ENCODE assay signal across 11 cellular contexts in genomic region chr16:14672403-14672971, GRCh38. TPM values are rescaled to one million over a fixed set of nuclear protein-coding genes. Genes with fewer than 3 reads are reported as not detected.
DNase-seq lines count a peak whose midpoint lies in the region; ATAC-seq and TF ChIP-seq lines count a peak whose summit lies in the region.
"Had no signal": no experiment of that assay in that cellular context is flagged by ENCODE, and none has a peak within 500 bp of the region (broad histone marks: within the 10 kb centered on the region; RNA-seq: fewer than 3 reads in every experiment).

No MANE protein-coding gene starts in this region.

- peaks cover 0 to 7% (median 0%) of the 10 kb centered on the region in 11 experiments; a peak in 2 of 22 replicates for H3K9me3 ChIP-seq in BLaER1 treated with 17β-estradiol and CSF1 and Interleukin-3, amounts not matched to agents 10 nM and 100 nM (replicated peaks in 1 of 11)
- H3K9me3 ChIP-seq in colonic mucosa, result no peaks in the 10 kb centered on the region
- no peaks in the 10 kb centered on the region for H3K9me3 ChIP-seq in uterus
- no peaks in the 10 kb centered on the region for H3K9me3 ChIP-seq in MG63

- H3K4me3 ChIP-seq in BLaER1 treated with 17β-estradiol and CSF1 and Interleukin-3, amounts not matched to agents 10 nM and 100 nM, result no peak overlapping the region
- H3K4me3 ChIP-seq in colonic mucosa (no peak overlapping the region), uterus (no peak overlapping the region), MG63 (no peak overlapping the region)

- no peak for TF ChIP-seq POLR2A in uterus (IDR thresholded peaks at IDR 0.05)

- ATAC-seq in GM19328 (IDR thresholded peaks at IDR 0.05; ENCODE audit: unreplicated experiment) (peak; percentile 57), HG03442 (IDR thresholded peaks at IDR 0.05; ENCODE audit: unreplicated experiment) (peak; percentile 68)
- ATAC-seq: activated T-helper 17 cell treated with anti-CD3 and anti-CD28 coated beads, Interleukin-2, amount 50 U/mL, for 72 hours had no signal

- intact Hi-C loops in colonic mucosa (cut with DNase I) (no loop called here), uterus (cut with DNase I; ENCODE audit: low total_unique reads) (no loop called here)

- DNase-seq in colonic mucosa (peak; percentile 77), uterus (no peak), Kasumi-1 (lab: John Stamatoyannopoulos, UW) (no peak), MG63 (no peak), LoVo (ENCODE audit: low spot score) (no peak)
- DNase-seq: CD8-positive, alpha-beta memory T cell; foreskin melanocyte had no signal

- H3K27me3 ChIP-seq in BLaER1 treated with 17β-estradiol and CSF1 and Interleukin-3, amounts not matched to agents 10 nM and 100 nM, result no peaks in the 10 kb centered on the region
- no peaks in the 10 kb centered on the region for H3K27me3 ChIP-seq in colonic mucosa
- no peaks in the 10 kb centered on the region for H3K27me3 ChIP-seq in uterus
- no peaks in the 10 kb centered on the region for H3K27me3 ChIP-seq in MG63

- TF ChIP-seq CTCF in colonic mucosa (IDR thresholded peaks at IDR 0.05), result no peak
- TF ChIP-seq CTCF in uterus (IDR thresholded peaks at IDR 0.05), result no peak

- H4K20me1 ChIP-seq in BLaER1 treated with 17β-estradiol and CSF1 and Interleukin-3, amounts not matched to agents 10 nM and 100 nM, result peaks cover 0 to 6% (median 0%) of the 10 kb centered on the region in 11 experiments; a peak in 3 of 22 replicates

- H3K27ac ChIP-seq in BLaER1 treated with 17β-estradiol and CSF1 and Interleukin-3, amounts not matched to agents 10 nM and 100 nM, result no peak overlapping the region
- H3K27ac ChIP-seq in colonic mucosa (peak overlapping the region; percentile 81), uterus (no peak overlapping the region)

- H3K9ac ChIP-seq in BLaER1 treated with 17β-estradiol and CSF1 and Interleukin-3, amounts not matched to agents 10 nM and 100 nM, result no peak overlapping the region
- peak overlapping the region in 1 of 2 donors; percentile 63 for H3K9ac ChIP-seq in colonic mucosa (ENCODE audit: low read depth in 2 of 2, low read length in 2 of 2)

- peaks cover 0 to 15% (median 11%) of the 10 kb centered on the region in 10 experiments; a peak in 15 of 20 replicates for H3K4me1 ChIP-seq in BLaER1 treated with 17β-estradiol and CSF1 and Interleukin-3, amounts not matched to agents 10 nM and 100 nM
- H3K4me1 ChIP-seq in colonic mucosa, result peaks cover 3% of the 10 kb centered on the region
- H3K4me1 ChIP-seq in uterus, result no peaks in the 10 kb centered on the region

- peak overlapping the region in 8 of 11 experiments; percentile 4 to 60 (median 33); a peak in 13 of 22 replicates for H3K4me2 ChIP-seq in BLaER1 treated with 17β-estradiol and CSF1 and Interleukin-3, amounts not matched to agents 10 nM and 100 nM

- peaks cover 23 to 30% (median 26%) of the 10 kb centered on the region in 11 experiments for H3K36me3 ChIP-seq in BLaER1 treated with 17β-estradiol and CSF1 and Interleukin-3, amounts not matched to agents 10 nM and 100 nM
- no peaks in the 10 kb centered on the region for H3K36me3 ChIP-seq in colonic mucosa
- H3K36me3 ChIP-seq in uterus, result no peaks in the 10 kb centered on the region
- peaks cover 10% of the 10 kb centered on the region; the same call in 1 of the 2 replicates for H3K36me3 ChIP-seq in MG63

RNA-seq across cellular contexts. Expression of gene PLA2G10, which starts 21.6 kb away (rescaled TPM):
- total RNA-seq in colonic mucosa (10 to 100 TPM; 30.5 to 33.0 TPM), uterus (not detected)
- not detected in 2 replicates for total RNA-seq in MG63 (2014; rRNA removed; shearing (Covaris generic); ENCODE audit: low replicate concordance)
- total RNA-seq: activated T-helper 17 cell treated with anti-CD3 and anti-CD28 coated beads, Interleukin-2, amount 50 U/mL, for 72 hours; CD8-positive, alpha-beta memory T cell had no signal

RNA-seq across cellular contexts. Expression of gene NPIPA3, which starts 30.7 kb away (rescaled TPM):
- 1 to 10 TPM in 1 of 2 donors, under 1 TPM in 1; 0.49 to 2.3 TPM for total RNA-seq in colonic mucosa
- 10 to 100 TPM in 1 of 4 donors, 1 to 10 TPM in 1, not detected in 2; 6.0 to 11.5 TPM for total RNA-seq in uterus
- 0.43 TPM in 1 of 2 replicates, not detected in the other for total RNA-seq in MG63 (2014; rRNA removed; shearing (Covaris generic); ENCODE audit: low replicate concordance)

RNA-seq across cellular contexts. Expression of gene BFAR, which starts 39.7 kb away (rescaled TPM):
- total RNA-seq in colonic mucosa (10 to 100 TPM; 37.3 to 72.2 TPM), uterus (10 to 100 TPM; 17.4 to 88.1 (median 60.7) TPM)
- total RNA-seq in MG63 (2014; rRNA removed; shearing (Covaris generic); ENCODE audit: low replicate concordance), result 121 and 179 TPM in 2 replicates

RNA-seq across cellular contexts. Expression of gene PARN, which starts 42.4 kb away (rescaled TPM):
- total RNA-seq in colonic mucosa, result 10 to 100 TPM; 24.2 to 25.6 TPM
- 10 to 100 TPM; 34.1 to 50.0 (median 40.3) TPM for total RNA-seq in uterus
- total RNA-seq in MG63 (2014; rRNA removed; shearing (Covaris generic); ENCODE audit: low replicate concordance), result 44.3 and 131 TPM in 2 replicates

Comparison
In these comparisons a context has a peak if more than half of its experiments do, and no peak if none do; other contexts are left out.
1. RNA of gene PLA2G10, which starts 21.6 kb away (total RNA-seq): 30.5 to 33.0 TPM in colonic mucosa; not detected in uterus and not detected in MG63; every median in the first group is over 10 times any median in the second.